1 cellular context compared by ENCODE assay signal in genomic region chrX:55160685-55161552, GRCh38.
TF ChIP-seq lines count a peak whose summit lies in the region.

No MANE protein-coding gene starts in this region.

TF ChIP-seq in K562, 482 proteins besides CTCF, POLR2A, EP300 and RAD21 (continued from another document and continues in another):
- TF ChIP-seq STAT6 (CRISPR knock-in tag; IDR thresholded peaks at IDR 0.05) (no peak), ZBTB11 (CRISPR knock-in tag; IDR thresholded peaks at IDR 0.05) (peak in 1 of 3 experiments; percentile 79; a peak in 3 of 6 replicates), DEAF1 (CRISPR knock-in tag; IDR thresholded peaks at IDR 0.05) (peak; percentile 83), ZNF518B (CRISPR knock-in tag; IDR thresholded peaks at IDR 0.05) (no peak), HDAC1 (IDR thresholded peaks at IDR 0.05) (0 out of 4 replicates have a peak, but pooled peaks of 1 of the 2 experiments have one; percentile 13), BACH1 (tag; IDR thresholded peaks at IDR 0.05) (no peak), ASH1L (IDR thresholded peaks at IDR 0.05; ENCODE audit: borderline replicate concordance, low read depth, partially characterized antibody) (no peak), MTA3 (IDR thresholded peaks at IDR 0.05; ENCODE audit: borderline replicate concordance) (peak; percentile 18; the same call in 1 of the 2 replicates), MTF1 (CRISPR knock-in tag; IDR thresholded peaks at IDR 0.05; ENCODE audit: borderline replicate concordance) (no peak), ZNF644 (tag; IDR thresholded peaks at IDR 0.05; ENCODE audit: low read depth) (no peak), MECOM (CRISPR knock-in tag; IDR thresholded peaks at IDR 0.05) (no peak), ZNF121 (CRISPR knock-in tag; conservative IDR thresholded peaks at IDR 0.05) (no peak), RREB1 (CRISPR knock-in tag; IDR thresholded peaks at IDR 0.05) (no peak), DMBX1 (CRISPR knock-in tag; IDR thresholded peaks at IDR 0.05; ENCODE audit: borderline replicate concordance) (no peak), ZNF3 (CRISPR knock-in tag; IDR thresholded peaks at IDR 0.05) (no peak), NKRF (IDR thresholded peaks at IDR 0.05; ENCODE audit: borderline replicate concordance) (peak; percentile 20; the same call in 1 of the 2 replicates), ZBTB8A (IDR thresholded peaks at IDR 0.05; ENCODE audit: partially characterized antibody) (no peak), SMARCB1 (IDR thresholded peaks at IDR 0.05; ENCODE audit: insufficient read length, low read depth) (no peak), RBM22 (IDR thresholded peaks at IDR 0.05; ENCODE audit: low read depth, low read length, poor library complexity, severe bottlenecking) (no peak), KDM4B (IDR thresholded peaks at IDR 0.05; ENCODE audit: borderline replicate concordance in 2 of 2, low read depth in 1 of 2) (no peak), E2F1 (CRISPR knock-in tag; IDR thresholded peaks at IDR 0.05) (no peak), CCNT2 (IDR thresholded peaks at IDR 0.05; ENCODE audit: borderline replicate concordance, extremely low read depth, insufficient read length, low read depth, low read length) (peak; percentile 37), PML (IDR thresholded peaks at IDR 0.05; ENCODE audit: low read length) (no peak), ZNF175 (CRISPR knock-in tag; IDR thresholded peaks at IDR 0.05; ENCODE audit: low read depth) (no peak), ZFPM2 (CRISPR knock-in tag; IDR thresholded peaks at IDR 0.05) (no peak), ARHGAP35 (IDR thresholded peaks at IDR 0.05; ENCODE audit: partially characterized antibody) (no peak), TFAM (CRISPR knock-in tag; conservative IDR thresholded peaks at IDR 0.05) (no peak), TAF15 (IDR thresholded peaks at IDR 0.05; ENCODE audit: low read depth, low read length) (no peak), REST (CRISPR knock-in tag; IDR thresholded peaks at IDR 0.05; ENCODE audit: low read depth) (no peak)
